1 cellular context compared by ENCODE assay signal in the genomic region with DNA sequence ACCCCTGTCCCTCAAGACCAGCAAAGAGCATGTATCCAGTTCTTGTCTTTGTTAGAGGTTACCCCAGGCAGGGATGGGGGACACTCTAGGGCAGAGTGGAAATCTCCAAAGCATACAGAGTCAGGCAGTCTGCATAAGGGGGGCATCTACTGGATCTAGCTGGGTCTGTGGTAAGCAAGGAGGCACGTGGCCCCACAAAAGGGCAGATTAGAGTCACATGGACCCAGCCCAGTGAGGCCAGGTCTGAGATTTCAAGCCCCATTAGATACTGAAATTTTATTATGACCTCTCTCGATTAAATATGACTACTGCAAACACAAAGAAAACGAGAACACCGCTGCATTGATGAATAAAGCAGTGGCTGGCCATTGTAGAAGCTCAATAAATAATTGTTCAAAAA.
TF ChIP-seq lines count a peak whose summit lies in the region.

No MANE protein-coding gene starts in this region.

TF ChIP-seq in GM23338, 12 proteins besides CTCF, POLR2A, EP300 and RAD21 (continued from another document):
- TF ChIP-seq, protein P1, sequence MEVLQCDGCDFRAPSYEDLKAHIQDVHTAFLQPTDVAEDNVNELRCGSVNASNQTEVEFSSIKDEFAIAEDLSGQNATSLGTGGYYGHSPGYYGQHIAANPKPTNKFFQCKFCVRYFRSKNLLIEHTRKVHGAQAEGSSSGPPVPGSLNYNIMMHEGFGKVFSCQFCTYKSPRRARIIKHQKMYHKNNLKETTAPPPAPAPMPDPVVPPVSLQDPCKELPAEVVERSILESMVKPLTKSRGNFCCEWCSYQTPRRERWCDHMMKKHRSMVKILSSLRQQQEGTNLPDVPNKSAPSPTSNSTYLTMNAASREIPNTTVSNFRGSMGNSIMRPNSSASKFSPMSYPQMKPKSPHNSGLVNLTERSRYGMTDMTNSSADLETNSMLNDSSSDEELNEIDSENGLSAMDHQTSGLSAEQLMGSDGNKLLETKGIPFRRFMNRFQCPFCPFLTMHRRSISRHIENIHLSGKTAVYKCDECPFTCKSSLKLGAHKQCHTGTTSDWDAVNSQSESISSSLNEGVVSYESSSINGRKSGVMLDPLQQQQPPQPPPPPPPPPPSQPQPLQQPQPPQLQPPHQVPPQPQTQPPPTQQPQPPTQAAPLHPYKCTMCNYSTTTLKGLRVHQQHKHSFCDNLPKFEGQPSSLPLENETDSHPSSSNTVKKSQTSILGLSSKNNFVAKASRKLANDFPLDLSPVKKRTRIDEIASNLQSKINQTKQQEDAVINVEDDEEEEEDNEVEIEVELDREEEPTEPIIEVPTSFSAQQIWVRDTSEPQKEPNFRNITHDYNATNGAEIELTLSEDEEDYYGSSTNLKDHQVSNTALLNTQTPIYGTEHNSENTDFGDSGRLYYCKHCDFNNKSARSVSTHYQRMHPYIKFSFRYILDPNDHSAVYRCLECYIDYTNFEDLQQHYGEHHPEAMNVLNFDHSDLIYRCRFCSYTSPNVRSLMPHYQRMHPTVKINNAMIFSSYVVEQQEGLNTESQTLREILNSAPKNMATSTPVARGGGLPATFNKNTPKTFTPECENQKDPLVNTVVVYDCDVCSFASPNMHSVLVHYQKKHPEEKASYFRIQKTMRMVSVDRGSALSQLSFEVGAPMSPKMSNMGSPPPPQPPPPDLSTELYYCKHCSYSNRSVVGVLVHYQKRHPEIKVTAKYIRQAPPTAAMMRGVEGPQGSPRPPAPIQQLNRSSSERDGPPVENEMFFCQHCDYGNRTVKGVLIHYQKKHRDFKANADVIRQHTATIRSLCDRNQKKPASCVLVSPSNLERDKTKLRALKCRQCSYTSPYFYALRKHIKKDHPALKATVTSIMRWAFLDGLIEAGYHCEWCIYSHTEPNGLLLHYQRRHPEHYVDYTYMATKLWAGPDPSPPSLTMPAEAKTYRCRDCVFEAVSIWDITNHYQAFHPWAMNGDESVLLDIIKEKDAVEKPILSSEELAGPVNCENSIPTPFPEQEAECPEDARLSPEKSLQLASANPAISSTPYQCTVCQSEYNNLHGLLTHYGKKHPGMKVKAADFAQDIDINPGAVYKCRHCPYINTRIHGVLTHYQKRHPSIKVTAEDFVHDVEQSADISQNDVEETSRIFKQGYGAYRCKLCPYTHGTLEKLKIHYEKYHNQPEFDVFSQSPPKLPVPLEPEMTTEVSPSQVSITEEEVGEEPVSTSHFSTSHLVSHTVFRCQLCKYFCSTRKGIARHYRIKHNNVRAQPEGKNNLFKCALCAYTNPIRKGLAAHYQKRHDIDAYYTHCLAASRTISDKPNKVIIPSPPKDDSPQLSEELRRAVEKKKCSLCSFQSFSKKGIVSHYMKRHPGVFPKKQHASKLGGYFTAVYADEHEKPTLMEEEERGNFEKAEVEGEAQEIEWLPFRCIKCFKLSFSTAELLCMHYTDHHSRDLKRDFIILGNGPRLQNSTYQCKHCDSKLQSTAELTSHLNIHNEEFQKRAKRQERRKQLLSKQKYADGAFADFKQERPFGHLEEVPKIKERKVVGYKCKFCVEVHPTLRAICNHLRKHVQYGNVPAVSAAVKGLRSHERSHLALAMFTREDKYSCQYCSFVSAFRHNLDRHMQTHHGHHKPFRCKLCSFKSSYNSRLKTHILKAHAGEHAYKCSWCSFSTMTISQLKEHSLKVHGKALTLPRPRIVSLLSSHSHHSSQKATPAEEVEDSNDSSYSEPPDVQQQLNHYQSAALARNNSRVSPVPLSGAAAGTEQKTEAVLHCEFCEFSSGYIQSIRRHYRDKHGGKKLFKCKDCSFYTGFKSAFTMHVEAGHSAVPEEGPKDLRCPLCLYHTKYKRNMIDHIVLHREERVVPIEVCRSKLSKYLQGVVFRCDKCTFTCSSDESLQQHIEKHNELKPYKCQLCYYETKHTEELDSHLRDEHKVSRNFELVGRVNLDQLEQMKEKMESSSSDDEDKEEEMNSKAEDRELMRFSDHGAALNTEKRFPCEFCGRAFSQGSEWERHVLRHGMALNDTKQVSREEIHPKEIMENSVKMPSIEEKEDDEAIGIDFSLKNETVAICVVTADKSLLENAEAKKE (CRISPR knock-in tag; IDR thresholded peaks at IDR 0.05): no peak
